In genomic region chr14:99603471-99603933, GRCh38 we compare ENCODE assay signal across 1 cellular context.
A peak's percentile ranks its signal among the peaks of the same experiment; 100 is the strongest.
TF ChIP-seq lines count a peak whose summit lies in the region.

No MANE protein-coding gene starts in this region.

TF ChIP-seq in HepG2, 621 proteins besides CTCF, POLR2A, EP300 and RAD21 (continued from another document and continues in another):
- TF ChIP-seq, protein P1, sequence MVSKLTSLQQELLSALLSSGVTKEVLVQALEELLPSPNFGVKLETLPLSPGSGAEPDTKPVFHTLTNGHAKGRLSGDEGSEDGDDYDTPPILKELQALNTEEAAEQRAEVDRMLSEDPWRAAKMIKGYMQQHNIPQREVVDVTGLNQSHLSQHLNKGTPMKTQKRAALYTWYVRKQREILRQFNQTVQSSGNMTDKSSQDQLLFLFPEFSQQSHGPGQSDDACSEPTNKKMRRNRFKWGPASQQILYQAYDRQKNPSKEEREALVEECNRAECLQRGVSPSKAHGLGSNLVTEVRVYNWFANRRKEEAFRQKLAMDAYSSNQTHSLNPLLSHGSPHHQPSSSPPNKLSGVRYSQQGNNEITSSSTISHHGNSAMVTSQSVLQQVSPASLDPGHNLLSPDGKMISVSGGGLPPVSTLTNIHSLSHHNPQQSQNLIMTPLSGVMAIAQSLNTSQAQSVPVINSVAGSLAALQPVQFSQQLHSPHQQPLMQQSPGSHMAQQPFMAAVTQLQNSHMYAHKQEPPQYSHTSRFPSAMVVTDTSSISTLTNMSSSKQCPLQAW (CRISPR knock-in tag; IDR thresholded peaks at IDR 0.05), result no peak
- TF ChIP-seq CBX2 (IDR thresholded peaks at IDR 0.05; ENCODE audit: low read depth, low read length) (no peak), CBX2 (CRISPR knock-in tag; IDR thresholded peaks at IDR 0.05; ENCODE audit: low read depth) (peak; percentile 90; the same call in 1 of the 2 replicates), ETV6 (CRISPR knock-in tag; conservative IDR thresholded peaks at IDR 0.05) (peak; percentile 96), DNMT3B (CRISPR knock-in tag; conservative IDR thresholded peaks at IDR 0.05) (0 out of 2 replicates have a peak, but pooled peaks have one; percentile 39), ZNF343 (CRISPR knock-in tag; IDR thresholded peaks at IDR 0.05) (peak; percentile 97), TFDP2 (CRISPR knock-in tag; IDR thresholded peaks at IDR 0.05) (peak; percentile 87), SOX5 (CRISPR knock-in tag; IDR thresholded peaks at IDR 0.05; ENCODE audit: borderline replicate concordance) (peak; percentile 56; the same call in 1 of the 2 replicates), ZNF616 (CRISPR knock-in tag; IDR thresholded peaks at IDR 0.05; ENCODE audit: low read depth) (peak; percentile 96), ZNF629 (CRISPR knock-in tag; conservative IDR thresholded peaks at IDR 0.05) (peak; percentile 63), ZMYM4 (CRISPR knock-in tag; IDR thresholded peaks at IDR 0.05) (peak; percentile 76), PAF1 (CRISPR knock-in tag; IDR thresholded peaks at IDR 0.05) (no peak), KLF6 (CRISPR knock-in tag; IDR thresholded peaks at IDR 0.05) (peak; percentile 89), JARID2 (CRISPR knock-in tag; IDR thresholded peaks at IDR 0.05; ENCODE audit: insufficient replicate concordance) (no peak), KIAA2018 (CRISPR knock-in tag; IDR thresholded peaks at IDR 0.05; ENCODE audit: borderline replicate concordance) (no peak), ATF5 (CRISPR knock-in tag; IDR thresholded peaks at IDR 0.05; ENCODE audit: low read depth) (peak; percentile 90; the same call in 1 of the 2 replicates), KLF11 (CRISPR knock-in tag; IDR thresholded peaks at IDR 0.05) (no peak), ZNF839 (CRISPR knock-in tag; IDR thresholded peaks at IDR 0.05; ENCODE audit: borderline replicate concordance) (peak; percentile 73), PHF8 (CRISPR knock-in tag; IDR thresholded peaks at IDR 0.05) (peak; percentile 50; the same call in 1 of the 2 replicates), MTA3 (CRISPR knock-in tag; IDR thresholded peaks at IDR 0.05) (no peak), SRF (IDR thresholded peaks at IDR 0.05; ENCODE audit: low read depth, low read length) (no peak), ZBTB7A (CRISPR knock-in tag; IDR thresholded peaks at IDR 0.05) (peak; percentile 89), GTF2F1 (IDR thresholded peaks at IDR 0.05; ENCODE audit: low read length) (no peak), ZNF660 (CRISPR knock-in tag; IDR thresholded peaks at IDR 0.05; ENCODE audit: borderline replicate concordance, low read depth) (peak; percentile 75; the same call in 1 of the 2 replicates), SIN3A (IDR thresholded peaks at IDR 0.05; ENCODE audit: borderline replicate concordance, low read depth, low read length) (no peak; the same call in 1 of the 2 replicates), ZNF350 (CRISPR knock-in tag; IDR thresholded peaks at IDR 0.05; ENCODE audit: borderline replicate concordance, low read depth) (peak; percentile 30; the same call in 1 of the 2 replicates), FOXK1 (CRISPR knock-in tag; IDR thresholded peaks at IDR 0.05; ENCODE audit: borderline replicate concordance, low read depth) (peak; percentile 58; the same call in 1 of the 2 replicates), ZBTB46 (CRISPR knock-in tag; IDR thresholded peaks at IDR 0.05; ENCODE audit: borderline replicate concordance) (no peak), KAT7 (CRISPR knock-in tag; IDR thresholded peaks at IDR 0.05; ENCODE audit: borderline replicate concordance) (0 out of 2 replicates have a peak, but pooled peaks have one; percentile 45), ZNF329 (CRISPR knock-in tag; IDR thresholded peaks at IDR 0.05; ENCODE audit: low read depth) (no peak), ZNF441 (CRISPR knock-in tag; IDR thresholded peaks at IDR 0.05; ENCODE audit: borderline replicate concordance) (peak; percentile 91), ZNF83 (CRISPR knock-in tag; IDR thresholded peaks at IDR 0.05; ENCODE audit: borderline replicate concordance) (peak; percentile 97), HNRNPK (IDR thresholded peaks at IDR 0.05; ENCODE audit: low read depth, low read length, poor library complexity, severe bottlenecking) (no peak)
- TF ChIP-seq, protein P2, sequence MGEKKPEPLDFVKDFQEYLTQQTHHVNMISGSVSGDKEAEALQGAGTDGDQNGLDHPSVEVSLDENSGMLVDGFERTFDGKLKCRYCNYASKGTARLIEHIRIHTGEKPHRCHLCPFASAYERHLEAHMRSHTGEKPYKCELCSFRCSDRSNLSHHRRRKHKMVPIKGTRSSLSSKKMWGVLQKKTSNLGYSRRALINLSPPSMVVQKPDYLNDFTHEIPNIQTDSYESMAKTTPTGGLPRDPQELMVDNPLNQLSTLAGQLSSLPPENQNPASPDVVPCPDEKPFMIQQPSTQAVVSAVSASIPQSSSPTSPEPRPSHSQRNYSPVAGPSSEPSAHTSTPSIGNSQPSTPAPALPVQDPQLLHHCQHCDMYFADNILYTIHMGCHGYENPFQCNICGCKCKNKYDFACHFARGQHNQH (CRISPR knock-in tag; IDR thresholded peaks at IDR 0.05), result peak; percentile 28; the same call in 1 of the 2 replicates
- TF ChIP-seq, protein P3, sequence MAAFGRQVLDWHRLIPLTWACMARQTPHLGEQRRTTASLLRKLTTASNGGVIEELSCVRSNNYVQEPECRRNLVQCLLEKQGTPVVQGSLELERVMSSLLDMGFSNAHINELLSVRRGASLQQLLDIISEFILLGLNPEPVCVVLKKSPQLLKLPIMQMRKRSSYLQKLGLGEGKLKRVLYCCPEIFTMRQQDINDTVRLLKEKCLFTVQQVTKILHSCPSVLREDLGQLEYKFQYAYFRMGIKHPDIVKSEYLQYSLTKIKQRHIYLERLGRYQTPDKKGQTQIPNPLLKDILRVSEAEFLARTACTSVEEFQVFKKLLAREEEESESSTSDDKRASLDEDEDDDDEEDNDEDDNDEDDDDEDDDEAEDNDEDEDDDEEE (CRISPR knock-in tag; IDR thresholded peaks at IDR 0.05), result peak; percentile 98
- TF ChIP-seq, protein P4, sequence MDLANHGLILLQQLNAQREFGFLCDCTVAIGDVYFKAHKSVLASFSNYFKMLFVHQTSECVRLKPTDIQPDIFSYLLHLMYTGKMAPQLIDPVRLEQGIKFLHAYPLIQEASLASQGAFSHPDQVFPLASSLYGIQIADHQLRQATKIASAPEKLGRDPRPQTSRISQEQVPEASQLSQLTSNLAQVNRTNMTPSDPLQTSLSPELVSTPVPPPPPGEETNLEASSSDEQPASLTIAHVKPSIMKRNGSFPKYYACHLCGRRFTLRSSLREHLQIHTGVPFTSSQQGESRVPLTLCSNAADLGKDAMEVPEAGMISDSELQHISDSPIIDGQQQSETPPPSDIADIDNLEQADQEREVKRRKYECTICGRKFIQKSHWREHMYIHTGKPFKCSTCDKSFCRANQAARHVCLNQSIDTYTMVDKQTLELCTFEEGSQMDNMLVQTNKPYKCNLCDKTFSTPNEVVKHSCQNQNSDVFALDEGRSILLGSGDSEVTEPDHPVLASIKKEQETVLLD (CRISPR knock-in tag; IDR thresholded peaks at IDR 0.05; ENCODE audit: low read depth), result peak; percentile 86
- TF ChIP-seq, protein P5, sequence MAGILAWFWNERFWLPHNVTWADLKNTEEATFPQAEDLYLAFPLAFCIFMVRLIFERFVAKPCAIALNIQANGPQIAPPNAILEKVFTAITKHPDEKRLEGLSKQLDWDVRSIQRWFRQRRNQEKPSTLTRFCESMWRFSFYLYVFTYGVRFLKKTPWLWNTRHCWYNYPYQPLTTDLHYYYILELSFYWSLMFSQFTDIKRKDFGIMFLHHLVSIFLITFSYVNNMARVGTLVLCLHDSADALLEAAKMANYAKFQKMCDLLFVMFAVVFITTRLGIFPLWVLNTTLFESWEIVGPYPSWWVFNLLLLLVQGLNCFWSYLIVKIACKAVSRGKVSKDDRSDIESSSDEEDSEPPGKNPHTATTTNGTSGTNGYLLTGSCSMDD (CRISPR knock-in tag; IDR thresholded peaks at IDR 0.05), result peak; percentile 97
- TF ChIP-seq, protein P6, sequence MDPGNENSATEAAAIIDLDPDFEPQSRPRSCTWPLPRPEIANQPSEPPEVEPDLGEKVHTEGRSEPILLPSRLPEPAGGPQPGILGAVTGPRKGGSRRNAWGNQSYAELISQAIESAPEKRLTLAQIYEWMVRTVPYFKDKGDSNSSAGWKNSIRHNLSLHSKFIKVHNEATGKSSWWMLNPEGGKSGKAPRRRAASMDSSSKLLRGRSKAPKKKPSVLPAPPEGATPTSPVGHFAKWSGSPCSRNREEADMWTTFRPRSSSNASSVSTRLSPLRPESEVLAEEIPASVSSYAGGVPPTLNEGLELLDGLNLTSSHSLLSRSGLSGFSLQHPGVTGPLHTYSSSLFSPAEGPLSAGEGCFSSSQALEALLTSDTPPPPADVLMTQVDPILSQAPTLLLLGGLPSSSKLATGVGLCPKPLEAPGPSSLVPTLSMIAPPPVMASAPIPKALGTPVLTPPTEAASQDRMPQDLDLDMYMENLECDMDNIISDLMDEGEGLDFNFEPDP (CRISPR knock-in tag; conservative IDR thresholded peaks at IDR 0.05), result peak; percentile 99
